10 cellular contexts compared by ENCODE assay signal in genomic region chr3:108292905-108293328, GRCh38. TPM values are rescaled to one million over a fixed set of nuclear protein-coding genes. Genes with fewer than 3 reads are reported as not detected.
DNase-seq lines count a peak whose midpoint lies in the region; ATAC-seq and TF ChIP-seq lines count a peak whose summit lies in the region.
"Had no signal": no experiment of that assay in that cellular context is flagged by ENCODE, and none has a peak within 500 bp of the region (broad histone marks: within the 10 kb centered on the region; RNA-seq: fewer than 3 reads in every experiment).

No MANE protein-coding gene starts in this region.

- peaks cover 51% of the 10 kb centered on the region for H3K4me1 Mint-ChIP-seq in activated B cell treated with CpG ODN at 0.5 μM for 24 hours

- peak overlapping the region; percentile 41 for H3K27ac Mint-ChIP-seq in activated B cell treated with CpG ODN at 0.5 μM for 24 hours

- H3K9me3 Mint-ChIP-seq in activated B cell treated with CpG ODN at 0.5 μM for 24 hours: peaks cover 6% of the 10 kb centered on the region

- no peaks in the 10 kb centered on the region for H3K27me3 Mint-ChIP-seq in activated B cell treated with CpG ODN at 0.5 μM for 24 hours

- no peaks in the 10 kb centered on the region for H3K36me3 Mint-ChIP-seq in activated B cell treated with CpG ODN at 0.5 μM for 24 hours (ENCODE audit: low read depth)

- TF ChIP-seq CTCF in GM10248 (IDR thresholded peaks at IDR 0.05; ENCODE audit: control extremely low read depth, extremely low read depth, low read depth, missing control alignments): no peak
- TF ChIP-seq CTCF in activated B cell treated with CpG ODN at 0.5 μM for 24 hours (IDR thresholded peaks at IDR 0.05): no peak

- H3K4me3 Mint-ChIP-seq in activated B cell treated with CpG ODN at 0.5 μM for 24 hours: peak overlapping the region; percentile 19

- intact Hi-C loops in activated B cell treated with CpG ODN at 0.5 μM for 24 hours (cut with micrococcal nuclease): loop anchor here (1.0 to 2.0 kb wide), 3 partner anchors 71 to 168 kb away; partner anchors contain the start of gene IFT57

- CTCF ChIA-PET in GM10248 (lab: Yijun Ruan, JAX): interaction anchor here (1.1 to 2.2 kb wide), 4 partner anchors 8 to 22 kb away, joined by 4 to 8 read pairs (median 6); no protein-coding TSS in a partner anchor
- CTCF ChIA-PET in activated B cell treated with CpG ODN at 0.5 μM for 24 hours (lab: Charles Lee): no interaction called here

- ATAC-seq in GM19397 (IDR thresholded peaks at IDR 0.05; ENCODE audit: unreplicated experiment): peak; percentile 79
- ATAC-seq in HG03108 (IDR thresholded peaks at IDR 0.05; ENCODE audit: unreplicated experiment): peak; percentile 94
- peak; percentile 32 for ATAC-seq in activated B cell treated with CpG ODN at 0.5 μM for 24 hours (ENCODE audit: low read depth)

- DNase-seq in GM10248 (ENCODE audit: extremely low spot score) (peak; percentile 37), activated B cell treated with CpG ODN at 0.5 μM for 24 hours (no peak), NCI-H187 (lab: John Stamatoyannopoulos, UW) (no peak), GF-D8 (lab: John Stamatoyannopoulos, UW) (no peak), nucleus accumbens (lab: John Stamatoyannopoulos, UW) (no peak)
- DNase-seq in activated effector memory CD4-positive, alpha-beta T cell treated with anti-CD3 and anti-CD28 coated beads, Interleukin-2, amount 50 U/mL, for 16 hours: no peak
- DNase-seq: NCI-H526 had no signal

- POLR2A ChIA-PET in GM10248 (lab: Yijun Ruan, JAX) (no interaction called here), activated B cell treated with CpG ODN at 0.5 μM for 24 hours (lab: Charles Lee) (interaction anchor here (1.1 to 1.9 kb wide), 4 partner anchors 70 to 297 kb away, joined by 3 to 9 read pairs (median 4); partner anchors contain the start of genes CIP2A, DZIP3 and IFT57)

RNA-seq across cellular contexts. Expression of gene HHLA2, which starts 3.4 kb away (rescaled TPM):
- total RNA-seq in activated B cell treated with CpG ODN at 0.5 μM for 24 hours: 1.00 and 1.1 TPM in 2 replicates
- total RNA-seq: glomerular endothelial cell had no signal

Comparison
In these comparisons a context has a peak if more than half of its experiments do, and no peak if none do; other contexts are left out.
1. ATAC-seq: peak in every context shown above with its lines; median percentile 94 in HG03108; 79 in GM19397; 32 in activated B cell treated with CpG ODN at 0.5 μM for 24 hours.